In the genomic region with DNA sequence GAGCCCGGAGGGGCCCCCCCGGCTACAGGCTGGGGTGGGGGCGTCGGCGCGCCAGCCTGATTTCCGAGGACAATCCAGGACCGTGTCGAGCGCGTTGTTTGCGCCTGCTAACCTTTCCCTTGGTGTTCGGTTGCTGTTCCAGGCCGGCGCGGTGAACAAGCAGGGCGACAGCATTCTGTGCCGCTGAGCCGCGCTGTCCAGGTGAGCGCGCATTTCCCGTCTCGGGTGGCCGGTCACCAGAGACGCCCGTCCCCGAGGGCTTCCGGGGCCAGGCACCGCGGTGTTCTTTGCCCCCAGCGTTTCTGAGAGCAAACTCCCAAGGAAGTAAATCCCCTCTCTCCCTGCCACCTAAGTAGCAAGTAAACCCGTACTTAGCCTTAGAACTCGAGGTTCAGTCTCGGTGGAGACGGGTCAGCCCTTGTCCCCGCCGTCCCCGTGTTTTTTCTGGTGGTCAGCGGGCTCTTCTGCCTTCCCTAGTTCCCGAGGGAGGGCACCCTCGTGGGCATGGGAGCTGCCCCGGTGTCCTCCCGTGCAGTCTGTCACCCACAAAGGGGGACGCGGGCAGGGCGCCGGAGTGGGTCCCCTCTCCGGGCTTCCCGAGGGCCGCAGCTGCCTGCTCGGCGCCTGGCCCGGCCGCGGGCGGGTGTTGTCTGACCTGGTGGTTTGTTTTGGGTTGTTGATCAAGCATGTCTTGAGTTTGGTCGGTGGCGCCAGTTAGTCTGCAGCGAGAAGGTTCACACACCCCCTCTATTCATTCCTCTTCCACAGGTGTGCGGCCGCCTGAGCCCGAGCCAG, we compare ENCODE assay signal across 9 cellular contexts. TPM values are rescaled to one million over a fixed set of nuclear protein-coding genes. Genes with fewer than 3 reads are reported as not detected.
DNase-seq lines count a peak whose midpoint lies in the region; ATAC-seq, FAIRE-seq and TF ChIP-seq lines count a peak whose summit lies in the region.
"Had no signal": no experiment of that assay in that cellular context is flagged by ENCODE, and none has a peak within 500 bp of the region (broad histone marks: within the 10 kb centered on the region; RNA-seq: fewer than 3 reads in every experiment).

No MANE protein-coding gene starts in this region.

- H3K4me1 ChIP-seq in ACC112 (ENCODE audit: control insufficient read depth, insufficient read depth, low read length, unreplicated experiment) (no peaks in the 10 kb centered on the region), GM23338 (ENCODE audit: insufficient read depth) (peaks cover 43% of the 10 kb centered on the region), foreskin keratinocyte (no peaks in the 10 kb centered on the region), ovary (ENCODE audit: insufficient read depth) (no peaks in the 10 kb centered on the region)

- peak overlapping the region; percentile 70 for H2AFZ ChIP-seq in ACC112 (ENCODE audit: low read length, unreplicated experiment)
- no peak overlapping the region; the same call in 1 of the 2 replicates for H2AFZ ChIP-seq in GM23338

- no peaks in the 10 kb centered on the region for H3F3A ChIP-seq in GM23338 (replicated peaks; ENCODE audit: low read depth)

- no peaks in the 10 kb centered on the region for H3K79me2 ChIP-seq in ACC112 (ENCODE audit: control insufficient read depth, insufficient read depth, low read length, unreplicated experiment)
- no peaks in the 10 kb centered on the region for H3K79me2 ChIP-seq in GM23338 (replicated peaks; ENCODE audit: insufficient read depth)

- H3K4me3 Mint-ChIP-seq in GM23338, result peak overlapping the region; percentile 86

- intact Hi-C loops in ovary (cut with DNase I), result loop anchor here in 1 of 4 donors (5.0 kb wide), 1 partner anchor 36 kb away; no protein-coding TSS in a partner anchor

- H3K4me2 ChIP-seq in GM23338, result peak overlapping the region; percentile 87

- H3K27ac ChIP-seq in ACC112 (ENCODE audit: low read depth, low read length) (no peak overlapping the region), GM23338 (ENCODE audit: low read depth) (no peak overlapping the region), foreskin keratinocyte (no peak overlapping the region), ovary (peak overlapping the region; percentile 65 to 88)

- H3K36me3 ChIP-seq in ACC112 (ENCODE audit: insufficient read depth, low read length), result no peaks in the 10 kb centered on the region
- H3K36me3 ChIP-seq in GM23338 (ENCODE audit: insufficient read depth), result no peaks in the 10 kb centered on the region
- H3K36me3 ChIP-seq in ovary, result no peaks in the 10 kb centered on the region

- peak; percentile 78 for DNase-seq in GM23338 (ENCODE audit: low spot score)
- DNase-seq in RCC 7860 (ENCODE audit: low spot score), result peak; percentile 58
- no peak for DNase-seq in foreskin keratinocyte
- DNase-seq in ovary, result peak in 4 of 5 donors; percentile 28 to 57 (median 38)
- DNase-seq in HT-29 (ENCODE audit: low spot score), result no peak
- no peak for DNase-seq in activated CD4-positive, alpha-beta T cell treated with anti-CD3 and anti-CD28 coated beads, Interleukin-2, amount 50 U/mL, for 4 hours

- peak; percentile 58 for ATAC-seq in GM23338
- ATAC-seq in foreskin keratinocyte, result peak; percentile 38
- no peak for ATAC-seq in HG03039 (IDR thresholded peaks at IDR 0.05; ENCODE audit: unreplicated experiment)

- TF ChIP-seq EP300 in ovary (IDR thresholded peaks at IDR 0.05), result no peak

- peaks cover 90% of the 10 kb centered on the region for H3K27me3 ChIP-seq in ACC112 (ENCODE audit: insufficient read depth, low read length)
- peaks cover 38% of the 10 kb centered on the region for H3K27me3 ChIP-seq in GM23338 (ENCODE audit: insufficient read depth)
- H3K27me3 ChIP-seq in foreskin keratinocyte, result peaks cover 99% of the 10 kb centered on the region
- H3K27me3 ChIP-seq in ovary, result no peaks in the 10 kb centered on the region

- no peaks in the 10 kb centered on the region for H3K9me2 ChIP-seq in GM23338 (ENCODE audit: insufficient read depth)

- H4K20me1 ChIP-seq in GM23338 (replicated peaks; ENCODE audit: insufficient read depth), result no peaks in the 10 kb centered on the region

- peaks cover 3% of the 10 kb centered on the region; the same call in 1 of the 3 replicates for H3K36me3 Mint-ChIP-seq in GM23338 (ENCODE audit: low read depth)

- H3K9me3 ChIP-seq in ovary, result no peaks in the 10 kb centered on the region

- H3K4me1 Mint-ChIP-seq in GM23338, result peaks cover 36% of the 10 kb centered on the region

- WGBS in ovary, 3 donors, result 0 to 1% (median 0%) methylated on average over 49 to 63 of the region's 63 CpGs

- H3K27me3 Mint-ChIP-seq in GM23338 (ENCODE audit: insufficient read depth, low read depth, poor library complexity), result peaks cover 20% of the 10 kb centered on the region

- FAIRE-seq in RCC 7860 (lab: Jason Lieb, UNC), result peak; percentile 48
- FAIRE-seq: GM18507 had no signal

- no peaks in the 10 kb centered on the region for H3K9me3 Mint-ChIP-seq in GM23338

- no peak for TF ChIP-seq POLR2A in ovary (IDR thresholded peaks at IDR 0.05)

- peak overlapping the region; percentile 70 for H3K4me3 ChIP-seq in ACC112 (ENCODE audit: low read depth, low read length)
- H3K4me3 ChIP-seq in GM23338, result peak overlapping the region; percentile 59
- H3K4me3 ChIP-seq in ovary, result peak overlapping the region; percentile 91

- no peak overlapping the region for H3K27ac Mint-ChIP-seq in GM23338

- TF ChIP-seq CTCF in GM23338 (conservative IDR thresholded peaks at IDR 0.05; ENCODE audit: low read depth in 2 of 2) (no peak), foreskin keratinocyte (conservative IDR thresholded peaks at IDR 0.05) (no peak), ovary (IDR thresholded peaks at IDR 0.05) (no peak)

TF ChIP-seq in GM23338, 12 proteins besides CTCF, POLR2A, EP300 and RAD21:
- TF ChIP-seq ZNF114 (CRISPR knock-in tag; IDR thresholded peaks at IDR 0.05) (no peak), EZH2phosphoT487 (IDR thresholded peaks at IDR 0.05; ENCODE audit: unreplicated experiment) (no peak), POLR2AphosphoS5 (IDR thresholded peaks at IDR 0.05; ENCODE audit: low read depth) (no peak), EZH2 (IDR thresholded peaks at IDR 0.05; ENCODE audit: low read depth, unreplicated experiment) (peak; percentile 46)

RNA-seq across cellular contexts. Expression of gene ID4, which starts 1.5 kb away (rescaled TPM):
- total RNA-seq in GM23338 (2014; rRNA removed; shearing (Covaris generic)), result 7.0 and 8.2 TPM in 2 replicates
- polyA plus RNA-seq in GM23338 (2016; fragmentation: Nextera tagmentation; extraction: Ambion mirVana), result 3.7 and 7.5 TPM in 2 replicates
- total RNA-seq in foreskin keratinocyte, result not detected in 2 replicates
- polyA plus RNA-seq in foreskin keratinocyte, result not detected in 2 replicates
- 100 to 1,000 TPM in 1 of 7 donors, 10 to 100 TPM in 5, 1 to 10 TPM in 1; 9.9 to 169 (median 49.2) TPM for total RNA-seq in ovary
- 10 to 100 TPM; 40.6 to 63.9 TPM for polyA plus RNA-seq in ovary
- not detected in 2 replicates for total RNA-seq in HT-29 (2014; rRNA removed; shearing (Covaris generic))

Comparison
In these comparisons a context has a peak if more than half of its experiments do, and no peak if none do; other contexts are left out.
1. H3K27ac ChIP-seq: peak in ovary (2 of 2); none in ACC112 (single experiment), GM23338 (single experiment) and foreskin keratinocyte (single experiment).
2. DNase-seq: peak in GM23338 (single experiment), RCC 7860 (single experiment) and ovary (4 of 5); none in foreskin keratinocyte (0 of 2), HT-29 (single experiment) and activated CD4-positive, alpha-beta T cell treated with anti-CD3 and anti-CD28 coated beads, Interleukin-2, amount 50 U/mL, for 4 hours (0 of 2).
3. Peak in every context shown above with its lines, with median percentiles within 50 percentile points of each other: H3K4me3 ChIP-seq.